In genomic region chr18:25086876-25087275, GRCh38 we compare ENCODE assay signal across 4 cellular contexts.
A peak's percentile ranks its signal among the peaks of the same experiment; 100 is the strongest.
TF ChIP-seq lines count a peak whose summit lies in the region.

No MANE protein-coding gene starts in this region.

TF ChIP-seq in HepG2, 621 proteins besides CTCF, POLR2A, EP300 and RAD21:
- TF ChIP-seq BRCA1 (CRISPR knock-in tag; IDR thresholded peaks at IDR 0.05) (no peak), CREB1 (IDR thresholded peaks at IDR 0.05) (0 out of 2 replicates have a peak, but pooled peaks have one; percentile 20), CREB1 (CRISPR knock-in tag; IDR thresholded peaks at IDR 0.05) (no peak), ATF7 (IDR thresholded peaks at IDR 0.05) (peak; percentile 84), ATF7 (CRISPR knock-in tag; IDR thresholded peaks at IDR 0.05) (no peak), ZNF850 (CRISPR knock-in tag; conservative IDR thresholded peaks at IDR 0.05) (no peak)

TF ChIP-seq in HEK293, 187 proteins besides CTCF, POLR2A, EP300 and RAD21:
- TF ChIP-seq ATF2 (tag by site-specific recombination; IDR thresholded peaks at IDR 0.05; ENCODE audit: low read depth) (0 out of 2 replicates have a peak, but pooled peaks have one; percentile 37), BCL11A (tag by site-specific recombination; IDR thresholded peaks at IDR 0.05; ENCODE audit: low read depth) (no peak), ZNF692 (tag by site-specific recombination; IDR thresholded peaks at IDR 0.05) (no peak), ZNF16 (tag by site-specific recombination; IDR thresholded peaks at IDR 0.05; ENCODE audit: low read depth) (no peak)

TF ChIP-seq in GM12878, 131 proteins besides CTCF, POLR2A, EP300 and RAD21:
- TF ChIP-seq ATF7 (IDR thresholded peaks at IDR 0.05; ENCODE audit: low read depth), result 0 out of 2 replicates have a peak, but pooled peaks have one; percentile 21
- no peak for TF ChIP-seq IKZF1 (conservative IDR thresholded peaks at IDR 0.05)
- no peak for TF ChIP-seq BCLAF1 (IDR thresholded peaks at IDR 0.05)

TF ChIP-seq in K562, 482 proteins besides CTCF, POLR2A, EP300 and RAD21:
- no peak for TF ChIP-seq ZNF561 (CRISPR knock-in tag; conservative IDR thresholded peaks at IDR 0.05)
- TF ChIP-seq MLX (CRISPR knock-in tag; conservative IDR thresholded peaks at IDR 0.05), result no peak
- TF ChIP-seq KLF13 (tag; IDR thresholded peaks at IDR 0.05; ENCODE audit: borderline replicate concordance, low read depth), result no peak
- TF ChIP-seq ATF3 (IDR thresholded peaks at IDR 0.05), result peak; percentile 52
- TF ChIP-seq ATF3 (CRISPR knock-in tag; conservative IDR thresholded peaks at IDR 0.05), result no peak
